ENCODE assay signal across 1 cellular context in genomic region chr1:93553886-93554490, GRCh38.
TF ChIP-seq lines count a peak whose summit lies in the region.
"Not testable (repeated sequence)": the region's sequence is repeated elsewhere in the genome, so short reads cannot be mapped to it uniquely, and the experiment has no call there.

No MANE protein-coding gene starts in this region.

TF ChIP-seq in HepG2, 621 proteins besides CTCF, POLR2A, EP300 and RAD21 (continued from another document):
- peak; percentile 47 for TF ChIP-seq HNF4A (CRISPR knock-in tag; IDR thresholded peaks at IDR 0.05)
- TF ChIP-seq NR2F6 (IDR thresholded peaks at IDR 0.05), result not testable (repeated sequence)
- 0 out of 2 replicates have a peak, but pooled peaks have one; percentile 26 for TF ChIP-seq NR2F6 (CRISPR knock-in tag; IDR thresholded peaks at IDR 0.05)
TF ChIP-seq in HepG2: peak in this region for 12; not testable (repeated sequence) for 609.
